In genomic region chr5:35863159-35863558, GRCh38 we compare ENCODE assay signal across 12 cellular contexts. TPM values are rescaled to one million over a fixed set of nuclear protein-coding genes. Genes with fewer than 3 reads are reported as not detected.
DNase-seq lines count a peak whose midpoint lies in the region; ATAC-seq and TF ChIP-seq lines count a peak whose summit lies in the region.
"Had no signal": no experiment of that assay in that cellular context is flagged by ENCODE, and none has a peak within 500 bp of the region (broad histone marks: within the 10 kb centered on the region; RNA-seq: fewer than 3 reads in every experiment).

No MANE protein-coding gene starts in this region.

- no peaks in the 10 kb centered on the region for H3K4me1 ChIP-seq in gastroesophageal sphincter
- no peaks in the 10 kb centered on the region for H3K4me1 ChIP-seq in uterus

- TF ChIP-seq POLR2A in gastroesophageal sphincter (IDR thresholded peaks at IDR 0.05) (no peak), uterus (IDR thresholded peaks at IDR 0.05) (no peak)

- H3K4me3 ChIP-seq in gastroesophageal sphincter (no peak overlapping the region), uterus (no peak overlapping the region)

- no peaks in the 10 kb centered on the region for H3K9me3 Mint-ChIP-seq in activated naive CD8-positive, alpha-beta T cell (ENCODE audit: low read depth)

- no peaks in the 10 kb centered on the region for H3K27me3 Mint-ChIP-seq in activated naive CD8-positive, alpha-beta T cell
- H3K27me3 Mint-ChIP-seq: stimulated activated memory B cell treated with anti-CD40 and anti-IgM and Interleukin-4, amounts not matched to agents 10 μg/mL and 1 μg/mL and 100 μg/mL, for 72 hours had no signal

- H3K27ac Mint-ChIP-seq in activated naive CD8-positive, alpha-beta T cell, result peak overlapping the region; percentile 94
- H3K27ac Mint-ChIP-seq: stimulated activated memory B cell treated with anti-CD40 and anti-IgM and Interleukin-4, amounts not matched to agents 10 μg/mL and 1 μg/mL and 100 μg/mL, for 72 hours had no signal

- H3K36me3 Mint-ChIP-seq in activated naive CD8-positive, alpha-beta T cell, result peaks cover 64% of the 10 kb centered on the region
- H3K36me3 Mint-ChIP-seq: stimulated activated memory B cell treated with anti-CD40 and anti-IgM and Interleukin-4, amounts not matched to agents 10 μg/mL and 1 μg/mL and 100 μg/mL, for 72 hours had no signal

- 81 to 88% methylated on average over 3 of the region's 3 CpGs for WGBS in gastroesophageal sphincter (ENCODE audit: low coverage in 1 of 2), 2 donors

- H3K9me3 ChIP-seq in gastroesophageal sphincter (no peaks in the 10 kb centered on the region), uterus (no peaks in the 10 kb centered on the region)

- TF ChIP-seq CTCF in gastroesophageal sphincter (IDR thresholded peaks at IDR 0.05) (no peak), uterus (IDR thresholded peaks at IDR 0.05) (no peak)

- H3K27ac ChIP-seq in gastroesophageal sphincter (no peak overlapping the region), uterus (no peak overlapping the region)
- H3K27ac ChIP-seq: foreskin keratinocyte had no signal

- ATAC-seq in GM18502 (IDR thresholded peaks at IDR 0.05; ENCODE audit: poor library complexity, unreplicated experiment) (peak; percentile 83), gastroesophageal sphincter (no peak)
- ATAC-seq: foreskin keratinocyte; stimulated activated memory B cell treated with anti-CD40 and anti-IgM and Interleukin-4, amounts not matched to agents 10 μg/mL and 1 μg/mL and 100 μg/mL, for 72 hours had no signal

- H3K27me3 ChIP-seq in gastroesophageal sphincter (no peaks in the 10 kb centered on the region), uterus (no peaks in the 10 kb centered on the region)
- H3K27me3 ChIP-seq: foreskin keratinocyte had no signal

- peak overlapping the region; percentile 85 for H3K4me3 Mint-ChIP-seq in activated naive CD8-positive, alpha-beta T cell
- H3K4me3 Mint-ChIP-seq: stimulated activated memory B cell treated with anti-CD40 and anti-IgM and Interleukin-4, amounts not matched to agents 10 μg/mL and 1 μg/mL and 100 μg/mL, for 72 hours had no signal

- peak; percentile 22 to 34 for DNase-seq in AML-193 (lab: John Stamatoyannopoulos, UW)
- peak; percentile 78 for DNase-seq in MV-4-11 (lab: John Stamatoyannopoulos, UW)
- DNase-seq in activated gamma-delta T cell (lab: John Stamatoyannopoulos, UW), result no peak
- DNase-seq in uterus, result no peak
- no peak for DNase-seq in NCI-H748 treated with DMSO at 0.1 percent for 48 hours (lab: John Stamatoyannopoulos, UW)
- DNase-seq: foreskin keratinocyte, NCI-H2171, nucleus accumbens had no signal

- H3K36me3 ChIP-seq in gastroesophageal sphincter (no peaks in the 10 kb centered on the region), uterus (no peaks in the 10 kb centered on the region)

- intact Hi-C loops in uterus (cut with DNase I; ENCODE audit: low total_unique reads), result no loop called here

- TF ChIP-seq EP300 in gastroesophageal sphincter (IDR thresholded peaks at IDR 0.05), result no peak

- peaks cover 88% of the 10 kb centered on the region for H3K4me1 Mint-ChIP-seq in activated naive CD8-positive, alpha-beta T cell (ENCODE audit: low read depth)
- H3K4me1 Mint-ChIP-seq: stimulated activated memory B cell treated with anti-CD40 and anti-IgM and Interleukin-4, amounts not matched to agents 10 μg/mL and 1 μg/mL and 100 μg/mL, for 72 hours had no signal

RNA-seq across cellular contexts. Expression of gene IL7R, which starts 6.5 kb away (rescaled TPM):
- total RNA-seq in gastroesophageal sphincter (10 to 100 TPM in 1 of 4 donors, 1 to 10 TPM in 3; 1.1 to 10.1 (median 4.0) TPM), uterus (1 to 10 TPM; 1.3 to 5.4 (median 3.8) TPM)

Comparison
In these comparisons a context has a peak if more than half of its experiments do, and no peak if none do; other contexts are left out.
1. DNase-seq: peak in AML-193 (2 of 2) and MV-4-11 (single experiment); none in activated gamma-delta T cell (single experiment), uterus (0 of 2) and NCI-H748 treated with DMSO at 0.1 percent for 48 hours (single experiment).